8 cellular contexts compared by ENCODE assay signal in genomic region chr2:218898109-218898878, GRCh38. TPM values are rescaled to one million over a fixed set of nuclear protein-coding genes. Genes with fewer than 3 reads are reported as not detected.
DNase-seq lines count a peak whose midpoint lies in the region; ATAC-seq, FAIRE-seq and TF ChIP-seq lines count a peak whose summit lies in the region.

No MANE protein-coding gene starts in this region.

- TF ChIP-seq POLR2A in upper lobe of left lung (IDR thresholded peaks at IDR 0.05) = no peak

- no peaks in the 10 kb centered on the region for H4K20me1 ChIP-seq in OCI-LY3 (ENCODE audit: insufficient read depth, low read length)

- ATAC-seq in GM18502 (IDR thresholded peaks at IDR 0.05; ENCODE audit: poor library complexity, unreplicated experiment) = peak; percentile 37
- peak; percentile 36 for ATAC-seq in HG03175 (IDR thresholded peaks at IDR 0.05; ENCODE audit: unreplicated experiment)
- peak; percentile 60 to 86 (median 81) for ATAC-seq in pancreas
- ATAC-seq in upper lobe of left lung (ENCODE audit: low FRiP score in 2 of 2) = peak; percentile 82 to 92

- FAIRE-seq in pancreas (lab: Jason Lieb, UNC) = no peak

- peak; percentile 90 for DNase-seq in 8988T
- DNase-seq in activated T-helper 1 cell treated with Interleukin-2 at 50 U/mL for 16 hours (ENCODE audit: low read depth) = peak; percentile 69
- peak; percentile 20 for DNase-seq in fibroblast of the conjunctiva (ENCODE audit: low read depth)
- peak; percentile 26 to 93 (median 68) for DNase-seq in pancreas
- DNase-seq in upper lobe of left lung = peak; percentile 70 to 95

- H3K9me3 ChIP-seq in OCI-LY3 (ENCODE audit: insufficient read depth, low read length) (no peaks in the 10 kb centered on the region), pancreas (no peaks in the 10 kb centered on the region), upper lobe of left lung (no peaks in the 10 kb centered on the region)

- no peak overlapping the region for H2AFZ ChIP-seq in OCI-LY3 (ENCODE audit: low read depth, low read length)

- H3K27me3 ChIP-seq in OCI-LY3 (ENCODE audit: low read depth, low read length) = peaks cover 5% of the 10 kb centered on the region; the same call in 1 of the 2 replicates
- H3K27me3 ChIP-seq in pancreas = peaks cover 0 to 31% (median 19%) of the 10 kb centered on the region in 4 donors
- H3K27me3 ChIP-seq in upper lobe of left lung = peaks cover 3 to 43% (median 20%) of the 10 kb centered on the region in 4 donors

- no peaks in the 10 kb centered on the region for H3K79me2 ChIP-seq in OCI-LY3 (ENCODE audit: low read length)

- H3K4me3 ChIP-seq in OCI-LY3 (ENCODE audit: low read length) (peak overlapping the region; percentile 85), pancreas (no peak overlapping the region), upper lobe of left lung (peak overlapping the region in 1 of 4 donors; percentile 1)

- H3K27ac ChIP-seq in OCI-LY3 (ENCODE audit: low read length) (peak overlapping the region; percentile 99), pancreas (no peak overlapping the region), upper lobe of left lung (no peak overlapping the region)

- intact Hi-C loops in pancreas (cut with DNase I) = no loop called here

- H3K4me1 ChIP-seq in OCI-LY3 (ENCODE audit: low read length) (peaks cover 52% of the 10 kb centered on the region), pancreas (peaks cover 0 to 5% (median 0%) of the 10 kb centered on the region in 3 donors), upper lobe of left lung (peaks cover 25 to 30% (median 29%) of the 10 kb centered on the region in 4 donors)

- H3K36me3 ChIP-seq in OCI-LY3 (replicated peaks; ENCODE audit: low read depth, low read length) (peaks cover 4% of the 10 kb centered on the region), pancreas (no peaks in the 10 kb centered on the region), upper lobe of left lung (no peaks in the 10 kb centered on the region)

- WGBS in pancreas, 2 donors = 4 to 6% methylated on average over 38 to 52 of the region's 52 CpGs
- WGBS in upper lobe of left lung, 2 donors = 6% methylated on average over 31 of the region's 52 CpGs

- TF ChIP-seq EP300 in upper lobe of left lung (IDR thresholded peaks at IDR 0.05) = no peak

- TF ChIP-seq CTCF in OCI-LY3 (IDR thresholded peaks at IDR 0.05; ENCODE audit: low read depth, low read length) = peak; percentile 75
- peak; percentile 90 to 98 (median 95) for TF ChIP-seq CTCF in pancreas (IDR thresholded peaks at IDR 0.05)
- TF ChIP-seq CTCF in upper lobe of left lung (IDR thresholded peaks at IDR 0.05) = peak; percentile 89 to 97 (median 95)

- H3K4me2 ChIP-seq in OCI-LY3 (ENCODE audit: low read length) = peak overlapping the region; percentile 98

- peak overlapping the region; percentile 97; the same call in 1 of the 2 replicates for H3K9ac ChIP-seq in OCI-LY3 (ENCODE audit: low read length)

RNA-seq across cellular contexts. Expression of gene WNT10A, which starts 17.6 kb away (rescaled TPM):
- total RNA-seq in pancreas = 1 to 10 TPM in 1 of 6 donors, under 1 TPM in 2, not detected in 3; 0.15 to 1.5 (median 0.23) TPM
- polyA plus RNA-seq in pancreas = under 1 TPM; 0.05 to 0.30 TPM
- 1 to 10 TPM in 1 of 6 donors, under 1 TPM in 3, not detected in 2; 0.15 to 1.0 (median 0.55) TPM for total RNA-seq in upper lobe of left lung

RNA-seq across cellular contexts. Expression of gene WNT6, which starts 38.7 kb away (rescaled TPM):
- total RNA-seq in pancreas = under 1 TPM in 5 of 6 donors, not detected in 1; 0.09 to 0.53 (median 0.16) TPM
- polyA plus RNA-seq in pancreas = 1 to 10 TPM in 1 of 2 donors, under 1 TPM in 1; 0.38 to 1.2 TPM
- 1 to 10 TPM in 1 of 6 donors, under 1 TPM in 2, not detected in 3; 0.31 to 4.2 (median 0.44) TPM for total RNA-seq in upper lobe of left lung

Comparison
In these comparisons a context has a peak if more than half of its experiments do, and no peak if none do; other contexts are left out.
1. DNase-seq: peak in every context shown above with its lines; median percentile 90 in 8988T; 82 in upper lobe of left lung; 69 in activated T-helper 1 cell treated with Interleukin-2 at 50 U/mL for 16 hours; 68 in pancreas; 20 in fibroblast of the conjunctiva.
2. ATAC-seq: peak in every context shown above with its lines; median percentile 87 in upper lobe of left lung; 81 in pancreas; 37 in GM18502; 36 in HG03175.